Comparison of ENCODE assay signal across 1 cellular context in genomic region chr6:138609801-138610430, GRCh38.
TF ChIP-seq lines count a peak whose summit lies in the region.

No MANE protein-coding gene starts in this region.

TF ChIP-seq in HepG2, 621 proteins besides CTCF, POLR2A, EP300 and RAD21 (continued from another document and continues in another):
- TF ChIP-seq ZBTB49 (CRISPR knock-in tag; IDR thresholded peaks at IDR 0.05; ENCODE audit: borderline replicate concordance) (no peak), GMEB2 (CRISPR knock-in tag; IDR thresholded peaks at IDR 0.05; ENCODE audit: low read depth) (no peak), FIP1L1 (IDR thresholded peaks at IDR 0.05; ENCODE audit: borderline replicate concordance, insufficient read depth, low read depth, low read length) (no peak), ZNF746 (CRISPR knock-in tag; IDR thresholded peaks at IDR 0.05) (no peak), ZNF720 (CRISPR knock-in tag; IDR thresholded peaks at IDR 0.05) (no peak), CEBPZ (IDR thresholded peaks at IDR 0.05; ENCODE audit: low read length) (no peak), ETV5 (CRISPR knock-in tag; IDR thresholded peaks at IDR 0.05; ENCODE audit: borderline replicate concordance) (no peak), CREBL2 (CRISPR knock-in tag; IDR thresholded peaks at IDR 0.05; ENCODE audit: borderline replicate concordance) (no peak), ZNF329 (CRISPR knock-in tag; IDR thresholded peaks at IDR 0.05; ENCODE audit: low read depth) (no peak), ZNF678 (CRISPR knock-in tag; IDR thresholded peaks at IDR 0.05) (no peak), CAMTA2 (CRISPR knock-in tag; IDR thresholded peaks at IDR 0.05; ENCODE audit: borderline replicate concordance) (no peak), PAX8 (CRISPR knock-in tag; IDR thresholded peaks at IDR 0.05; ENCODE audit: borderline replicate concordance) (no peak), IRX3 (CRISPR knock-in tag; IDR thresholded peaks at IDR 0.05; ENCODE audit: borderline replicate concordance, low read depth) (no peak), ERF (CRISPR knock-in tag; IDR thresholded peaks at IDR 0.05) (0 out of 2 replicates have a peak, but pooled peaks have one; percentile 25), MAX (IDR thresholded peaks at IDR 0.05) (no peak), CCDC6 (CRISPR knock-in tag; IDR thresholded peaks at IDR 0.05) (no peak), PRPF4 (IDR thresholded peaks at IDR 0.05; ENCODE audit: low read depth, low read length, poor library complexity, severe bottlenecking) (no peak), ZNF781 (CRISPR knock-in tag; IDR thresholded peaks at IDR 0.05; ENCODE audit: borderline replicate concordance, not compliant biosample characterization) (no peak), GZF1 (CRISPR knock-in tag; IDR thresholded peaks at IDR 0.05) (no peak), SP140L (CRISPR knock-in tag; IDR thresholded peaks at IDR 0.05; ENCODE audit: borderline replicate concordance) (no peak), ZNF557 (CRISPR knock-in tag; IDR thresholded peaks at IDR 0.05) (no peak), BHLHE40 (IDR thresholded peaks at IDR 0.05; ENCODE audit: low read length) (peak; percentile 53; the same call in 1 of the 2 replicates), ZXDC (CRISPR knock-in tag; IDR thresholded peaks at IDR 0.05) (no peak), AGO2 (optimal IDR thresholded peaks at IDR 0.05; ENCODE audit: low read depth, low read length) (no peak), HOXA9 (CRISPR knock-in tag; IDR thresholded peaks at IDR 0.05; ENCODE audit: borderline replicate concordance) (no peak), MXI1 (IDR thresholded peaks at IDR 0.05; ENCODE audit: borderline replicate concordance, low read depth, low read length) (no peak), SP4 (CRISPR knock-in tag; IDR thresholded peaks at IDR 0.05) (no peak), ZBTB43 (CRISPR knock-in tag; conservative IDR thresholded peaks at IDR 0.05) (no peak), CSRNP1 (CRISPR knock-in tag; IDR thresholded peaks at IDR 0.05) (no peak), SALL1 (CRISPR knock-in tag; IDR thresholded peaks at IDR 0.05) (0 out of 2 replicates have a peak, but pooled peaks have one; percentile 20), ZNF766 (CRISPR knock-in tag; IDR thresholded peaks at IDR 0.05; ENCODE audit: borderline replicate concordance) (no peak), GATAD1 (CRISPR knock-in tag; IDR thresholded peaks at IDR 0.05) (no peak), ATF3 (CRISPR knock-in tag; IDR thresholded peaks at IDR 0.05) (no peak), ZNF543 (CRISPR knock-in tag; IDR thresholded peaks at IDR 0.05) (no peak), EED (CRISPR knock-in tag; IDR thresholded peaks at IDR 0.05) (no peak), BCL3 (CRISPR knock-in tag; IDR thresholded peaks at IDR 0.05) (no peak), DMAP1 (CRISPR knock-in tag; IDR thresholded peaks at IDR 0.05) (no peak), ZNF101 (CRISPR knock-in tag; IDR thresholded peaks at IDR 0.05; ENCODE audit: borderline replicate concordance, low read depth) (no peak), SOX6 (IDR thresholded peaks at IDR 0.05) (no peak), SOX6 (CRISPR knock-in tag; IDR thresholded peaks at IDR 0.05) (peak; percentile 82), TIGD3 (CRISPR knock-in tag; IDR thresholded peaks at IDR 0.05; ENCODE audit: borderline replicate concordance) (no peak), ELF4 (CRISPR knock-in tag; IDR thresholded peaks at IDR 0.05; ENCODE audit: borderline replicate concordance) (no peak), ATF6 (CRISPR knock-in tag; conservative IDR thresholded peaks at IDR 0.05) (no peak), ZNF619 (CRISPR knock-in tag; IDR thresholded peaks at IDR 0.05) (no peak), ZBTB1 (CRISPR knock-in tag; IDR thresholded peaks at IDR 0.05; ENCODE audit: borderline replicate concordance) (no peak)
